Comparison of ENCODE assay signal across 2 cellular contexts in the genomic region with DNA sequence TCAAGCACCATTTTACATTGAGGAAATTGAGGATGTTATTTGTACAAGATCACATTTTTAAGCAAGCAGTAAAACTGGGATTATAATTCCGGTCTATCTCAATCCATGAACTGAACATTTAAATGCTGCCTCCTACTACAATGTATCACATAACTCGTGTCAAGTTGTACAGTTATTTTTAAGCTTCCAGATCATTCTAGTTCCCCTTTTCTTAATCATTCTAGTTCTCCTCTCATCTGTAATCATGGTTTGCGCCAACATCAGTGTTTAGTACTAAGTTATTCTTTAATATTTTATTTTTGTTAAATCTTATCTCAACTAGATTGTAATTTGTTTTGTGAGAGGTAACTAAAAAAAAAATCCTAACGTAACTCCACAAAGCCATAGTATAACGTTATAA.
TF ChIP-seq lines count a peak whose summit lies in the region.

No MANE protein-coding gene starts in this region.

TF ChIP-seq in GM23338, 12 proteins besides CTCF, POLR2A, EP300 and RAD21:
- no peak for TF ChIP-seq CREB1 (CRISPR knock-in tag; IDR thresholded peaks at IDR 0.05; ENCODE audit: low read depth)
- no peak for TF ChIP-seq JUNB (IDR thresholded peaks at IDR 0.05; ENCODE audit: unreplicated experiment)
- no peak for TF ChIP-seq EZH2 (IDR thresholded peaks at IDR 0.05; ENCODE audit: low read depth, unreplicated experiment)
- no peak for TF ChIP-seq NANOG (IDR thresholded peaks at IDR 0.05; ENCODE audit: borderline replicate concordance)
- TF ChIP-seq, protein P1, sequence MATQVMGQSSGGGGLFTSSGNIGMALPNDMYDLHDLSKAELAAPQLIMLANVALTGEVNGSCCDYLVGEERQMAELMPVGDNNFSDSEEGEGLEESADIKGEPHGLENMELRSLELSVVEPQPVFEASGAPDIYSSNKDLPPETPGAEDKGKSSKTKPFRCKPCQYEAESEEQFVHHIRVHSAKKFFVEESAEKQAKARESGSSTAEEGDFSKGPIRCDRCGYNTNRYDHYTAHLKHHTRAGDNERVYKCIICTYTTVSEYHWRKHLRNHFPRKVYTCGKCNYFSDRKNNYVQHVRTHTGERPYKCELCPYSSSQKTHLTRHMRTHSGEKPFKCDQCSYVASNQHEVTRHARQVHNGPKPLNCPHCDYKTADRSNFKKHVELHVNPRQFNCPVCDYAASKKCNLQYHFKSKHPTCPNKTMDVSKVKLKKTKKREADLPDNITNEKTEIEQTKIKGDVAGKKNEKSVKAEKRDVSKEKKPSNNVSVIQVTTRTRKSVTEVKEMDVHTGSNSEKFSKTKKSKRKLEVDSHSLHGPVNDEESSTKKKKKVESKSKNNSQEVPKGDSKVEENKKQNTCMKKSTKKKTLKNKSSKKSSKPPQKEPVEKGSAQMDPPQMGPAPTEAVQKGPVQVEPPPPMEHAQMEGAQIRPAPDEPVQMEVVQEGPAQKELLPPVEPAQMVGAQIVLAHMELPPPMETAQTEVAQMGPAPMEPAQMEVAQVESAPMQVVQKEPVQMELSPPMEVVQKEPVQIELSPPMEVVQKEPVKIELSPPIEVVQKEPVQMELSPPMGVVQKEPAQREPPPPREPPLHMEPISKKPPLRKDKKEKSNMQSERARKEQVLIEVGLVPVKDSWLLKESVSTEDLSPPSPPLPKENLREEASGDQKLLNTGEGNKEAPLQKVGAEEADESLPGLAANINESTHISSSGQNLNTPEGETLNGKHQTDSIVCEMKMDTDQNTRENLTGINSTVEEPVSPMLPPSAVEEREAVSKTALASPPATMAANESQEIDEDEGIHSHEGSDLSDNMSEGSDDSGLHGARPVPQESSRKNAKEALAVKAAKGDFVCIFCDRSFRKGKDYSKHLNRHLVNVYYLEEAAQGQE (IDR thresholded peaks at IDR 0.05; ENCODE audit: unreplicated experiment), result no peak
- TF ChIP-seq ZNF331 (CRISPR knock-in tag; IDR thresholded peaks at IDR 0.05; ENCODE audit: low read depth), result no peak
- no peak for TF ChIP-seq EZH2phosphoT487 (IDR thresholded peaks at IDR 0.05; ENCODE audit: unreplicated experiment)
TF ChIP-seq in GM23338: peak in this region for 0.

TF ChIP-seq in GM12878, 131 proteins besides CTCF, POLR2A, EP300 and RAD21:
- TF ChIP-seq ZNF217 (IDR thresholded peaks at IDR 0.05) (no peak), NR2F1 (conservative IDR thresholded peaks at IDR 0.05) (no peak), ZNF207 (IDR thresholded peaks at IDR 0.05; ENCODE audit: borderline replicate concordance) (no peak), SPI1 (IDR thresholded peaks at IDR 0.05; ENCODE audit: borderline replicate concordance, insufficient read depth, low read depth, low read length) (0 out of 2 replicates have a peak, but pooled peaks have one; percentile 24), MEF2A (IDR thresholded peaks at IDR 0.05; ENCODE audit: insufficient read depth, low read depth, low read length) (0 out of 2 replicates have a peak, but pooled peaks have one; percentile 6)
